Comparison of ENCODE assay signal across 20 cellular contexts in the genomic region with DNA sequence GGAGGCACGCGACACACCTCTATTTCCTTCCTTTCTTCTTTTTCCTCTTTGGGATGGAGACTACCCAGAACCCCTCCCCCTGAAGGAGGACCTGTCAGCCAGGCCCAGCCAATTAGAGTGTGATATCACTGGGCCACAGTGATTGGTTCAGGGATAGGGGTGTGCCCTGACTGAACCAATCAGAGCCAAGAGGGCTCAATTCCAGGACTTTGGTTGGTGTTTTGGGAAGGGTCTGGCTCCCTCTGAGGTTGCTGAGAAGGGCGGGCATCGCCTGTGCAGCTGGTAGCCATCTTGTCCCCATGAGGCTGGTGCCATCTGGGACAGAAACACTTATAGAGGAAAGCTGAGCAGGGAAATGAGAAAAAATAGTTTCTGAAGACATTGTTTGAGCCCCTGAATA.
DNase-seq lines count a peak whose midpoint lies in the region; ATAC-seq, FAIRE-seq and TF ChIP-seq lines count a peak whose summit lies in the region.
"Had no signal": no experiment of that assay in that cellular context is flagged by ENCODE, and none has a peak within 500 bp of the region (broad histone marks: within the 10 kb centered on the region; RNA-seq: fewer than 3 reads in every experiment).

No MANE protein-coding gene starts in this region.

- H3K36me3 ChIP-seq in HepG2 (replicated peaks in 1 of 2; ENCODE audit: control insufficient read depth in 1 of 2, insufficient read depth in 2 of 2, low read length in 2 of 2) (no peaks in the 10 kb centered on the region), right lobe of liver (no peaks in the 10 kb centered on the region), MM.1S (replicated peaks; ENCODE audit: insufficient read depth, low read length) (no peaks in the 10 kb centered on the region)
- H3K36me3 ChIP-seq: breast epithelium, pancreas, Peyer's patch had no signal

- BruUV-seq in HepG2 (replicated peaks; lab: Mats Ljungman, UMichigan) = no TSS peak

- H3K4me3 ChIP-seq in HepG2 (replicated peaks in 1 of 3; ENCODE audit: insufficient read depth in 1 of 3, low read depth in 2 of 3, low read length in 3 of 3) (no peak overlapping the region), right lobe of liver (no peak overlapping the region), MM.1S (ENCODE audit: low read length) (no peak overlapping the region)
- H3K4me3 ChIP-seq: breast epithelium, pancreas, Peyer's patch had no signal

- H3K27ac ChIP-seq in HepG2 (ENCODE audit: extremely low read length, insufficient read depth, low read length) (no peak overlapping the region), right lobe of liver (no peak overlapping the region), MM.1S (ENCODE audit: low read length) (no peak overlapping the region)
- H3K27ac ChIP-seq: breast epithelium, pancreas, Peyer's patch had no signal

- TF ChIP-seq EP300 in HepG2 (IDR thresholded peaks at IDR 0.05; ENCODE audit: low read depth in 2 of 2, low read length in 2 of 2) (no peak), HepG2 (CRISPR knock-in tag; IDR thresholded peaks at IDR 0.05; ENCODE audit: borderline replicate concordance) (no peak)

- 41% methylated on average over 4 of the region's 4 CpGs for WGBS in HepG2 (ENCODE audit: low lambda C conversion rate)
- WGBS in right lobe of liver (ENCODE audit: insufficient coverage, low coverage, low lambda C conversion rate, missing lambda C conversion rate) = 86% methylated on average over 4 of the region's 4 CpGs

- no peak overlapping the region for H3K4me2 ChIP-seq in HepG2 (ENCODE audit: low read depth, low read length)
- H3K4me2 ChIP-seq in MM.1S (ENCODE audit: low read depth, low read length) = no peak overlapping the region

- H3K79me2 ChIP-seq in HepG2 (ENCODE audit: insufficient read depth, low read length) (no peaks in the 10 kb centered on the region), MM.1S (ENCODE audit: low read length) (no peaks in the 10 kb centered on the region)

- H3K9me3 ChIP-seq in HepG2 (ENCODE audit: low read length) (no peaks in the 10 kb centered on the region), right lobe of liver (no peaks in the 10 kb centered on the region), MM.1S (replicated peaks; ENCODE audit: insufficient read depth, low read length) (no peaks in the 10 kb centered on the region)
- H3K9me3 ChIP-seq: breast epithelium, pancreas, Peyer's patch had no signal

- TF ChIP-seq RAD21 in HepG2 (CRISPR knock-in tag; IDR thresholded peaks at IDR 0.05) = no peak

- no peak for TF ChIP-seq CTCF in HepG2 (CRISPR knock-in tag; IDR thresholded peaks at IDR 0.05)
- no peak for TF ChIP-seq CTCF in right lobe of liver (IDR thresholded peaks at IDR 0.05)
- no peak for TF ChIP-seq CTCF in MM.1S (IDR thresholded peaks at IDR 0.05; ENCODE audit: low read length)
- TF ChIP-seq CTCF in D721Med (IDR thresholded peaks at IDR 0.05; ENCODE audit: insufficient read depth, missing control alignments) = no peak

- FAIRE-seq in HepG2 (lab: Jason Lieb, UNC) (no peak), D721Med (lab: Jason Lieb, UNC) (no peak)
- FAIRE-seq: pancreas had no signal

- no peaks in the 10 kb centered on the region for H3F3A ChIP-seq in MM.1S (ENCODE audit: insufficient read depth, low read length)

- H3K27me3 ChIP-seq in HepG2 (ENCODE audit: control insufficient read depth in 1 of 2, insufficient read depth in 2 of 2, low read length in 2 of 2) = peaks cover 0 to 27% of the 10 kb centered on the region in 2 experiments; a peak in 3 of 5 replicates
- no peaks in the 10 kb centered on the region for H3K27me3 ChIP-seq in right lobe of liver
- H3K27me3 ChIP-seq in MM.1S (replicated peaks; ENCODE audit: insufficient read depth, low read length) = peaks cover 23% of the 10 kb centered on the region; the same call in 1 of the 2 replicates
- H3K27me3 ChIP-seq: pancreas, Peyer's patch had no signal

- ATAC-seq in HepG2 (no peak), right lobe of liver (no peak), GM21737 (IDR thresholded peaks at IDR 0.05; ENCODE audit: unreplicated experiment) (no peak), HG03521 (IDR thresholded peaks at IDR 0.05; ENCODE audit: unreplicated experiment) (no peak)
- ATAC-seq: left ventricle myocardium superior, pancreas had no signal

- in situ Hi-C loops in HepG2 (cut with HindIII; ENCODE audit: extremely low pct_ligation_motif_present, low pct_unique_long_range_greater_than_20kb) = no loop called here

- CTCF ChIA-PET in HepG2 (lab: Yijun Ruan, JAX; ENCODE audit: low intra/inter-chr PET ratio, low total read pairs) = no interaction called here

- H3K9me2 ChIP-seq in MM.1S (replicated peaks; ENCODE audit: insufficient read depth, low read length) = no peaks in the 10 kb centered on the region

- TF ChIP-seq POLR2A in HepG2 (IDR thresholded peaks at IDR 0.05; ENCODE audit: insufficient read depth in 1 of 2, low read depth in 2 of 2, low read length in 2 of 2) (no peak), right lobe of liver (IDR thresholded peaks at IDR 0.05) (no peak)

- POLR2A ChIA-PET in HepG2 (lab: Yijun Ruan, JAX) = no interaction called here

- no peaks in the 10 kb centered on the region for H4K20me1 ChIP-seq in HepG2 (ENCODE audit: insufficient read depth, low read length)
- H4K20me1 ChIP-seq in MM.1S (ENCODE audit: insufficient read depth, low read length) = no peaks in the 10 kb centered on the region

- no peak overlapping the region for H3K9ac ChIP-seq in HepG2 (ENCODE audit: insufficient read depth, low read depth, low read length)
- no peak overlapping the region for H3K9ac ChIP-seq in MM.1S (ENCODE audit: low read length)

- intact Hi-C loops in HepG2 (cut with micrococcal nuclease; ENCODE audit: unreplicated experiment) = no loop called here
- intact Hi-C loops in right lobe of liver (cut with DNase I) = no loop called here

- DNase-seq in HepG2 (ENCODE audit: low spot score) = no peak
- DNase-seq in right lobe of liver = no peak
- DNase-seq in MM.1S = peak; percentile 16
- peak; percentile 20 for DNase-seq in SW480 (ENCODE audit: low spot score)
- no peak for DNase-seq in D721Med (ENCODE audit: insufficient read length, low spot score)
- DNase-seq in medulla oblongata (ENCODE audit: extremely low spot score) = no peak
- DNase-seq: activated CD4-positive, alpha-beta memory T cell treated with anti-CD3 and anti-CD28 coated beads for 36 hours; activated naive CD8-positive, alpha-beta T cell treated with anti-CD3 and anti-CD28 coated beads, Interleukin-2, amount 10 ng/mL, durations not matched to agents 7 days and 5 days; activated T-cell treated with anti-CD3 and anti-CD28 coated beads, Interleukin-2, amount 50 U/mL, for 1 hour; CD8-positive, alpha-beta memory T cell; Kasumi-1; left ventricle myocardium superior; NCI-H1694; NCI-H526 treated with DMSO at 0.1 percent for 48 hours; pancreas; Peyer's patch; substantia nigra had no signal

- no peak overlapping the region for H2AFZ ChIP-seq in HepG2 (ENCODE audit: low read length)
- no peak overlapping the region for H2AFZ ChIP-seq in MM.1S (ENCODE audit: low read length)

- H3K4me1 ChIP-seq in HepG2 (ENCODE audit: insufficient read depth, low read length) (no peaks in the 10 kb centered on the region), right lobe of liver (no peaks in the 10 kb centered on the region), MM.1S (ENCODE audit: low read length) (no peaks in the 10 kb centered on the region)
- H3K4me1 ChIP-seq: breast epithelium, pancreas, Peyer's patch had no signal

TF ChIP-seq in HepG2, 621 proteins besides CTCF, POLR2A, EP300 and RAD21:
- TF ChIP-seq ARID5B (CRISPR knock-in tag; IDR thresholded peaks at IDR 0.05) = no peak
- TF ChIP-seq NFYB (CRISPR knock-in tag; IDR thresholded peaks at IDR 0.05) = peak; percentile 48

Comparison
In these comparisons a context has a peak if more than half of its experiments do, and no peak if none do; other contexts are left out.
1. DNase-seq: peak in MM.1S (single experiment) and SW480 (single experiment); none in HepG2 (single experiment), right lobe of liver (0 of 3), D721Med (single experiment) and medulla oblongata (single experiment).